ENCODE assay signal across 18 cellular contexts in genomic region chr3:162489853-162490252, GRCh38.
DNase-seq lines count a peak whose midpoint lies in the region; ATAC-seq and TF ChIP-seq lines count a peak whose summit lies in the region.
"Had no signal": no experiment of that assay in that cellular context is flagged by ENCODE, and none has a peak within 500 bp of the region (broad histone marks: within the 10 kb centered on the region; RNA-seq: fewer than 3 reads in every experiment).

No MANE protein-coding gene starts in this region.

- H3K4me1 Mint-ChIP-seq in activated CD4-positive, alpha-beta T cell treated with anti-CD3 and anti-CD28 coated beads, Interleukin-2, amount 10 ng/mL, durations not matched to agents 7 days and 5 days: no peaks in the 10 kb centered on the region
- H3K4me1 Mint-ChIP-seq: activated T-helper 17 cell treated with anti-CD3 and anti-CD28 coated beads, Interleukin-2, amount 50 U/mL, for 72 hours had no signal

- H2BK12ac ChIP-seq in neuronal stem cell (ENCODE audit: low read length): no peak overlapping the region

- H3K4me1 ChIP-seq in Peyer's patch (no peaks in the 10 kb centered on the region), neuronal stem cell (ENCODE audit: control insufficient read depth in 2 of 2, insufficient read depth in 1 of 2, low read depth in 1 of 2, low read length in 2 of 2) (peaks cover 0 to 3% of the 10 kb centered on the region in 2 donors)
- H3K4me1 ChIP-seq: adrenal gland, vagina had no signal

- no CpG with 5 or more reads among the region's 2 CpGs for WGBS in neuronal stem cell (ENCODE audit: extremely low coverage in 2 of 2, insufficient read length in 2 of 2, insufficient replicate concordance in 1 of 2), 2 donors

- ATAC-seq in left lobe of liver: peak; percentile 44
- ATAC-seq: activated T-helper 17 cell treated with anti-CD3 and anti-CD28 coated beads, Interleukin-2, amount 50 U/mL, for 72 hours; heart left ventricle had no signal

- H2BK120ac ChIP-seq in neuronal stem cell (ENCODE audit: low read depth, low read length): no peak overlapping the region

- H2BK5ac ChIP-seq in neuronal stem cell (ENCODE audit: low read length): no peak overlapping the region

- H3K9ac ChIP-seq in neuronal stem cell (ENCODE audit: low read depth, low read length, poor library complexity): no peak overlapping the region
- H3K9ac ChIP-seq: KMS-11 had no signal

- no peak overlapping the region for H3K4me2 ChIP-seq in neuronal stem cell (ENCODE audit: insufficient read depth, low read length, poor library complexity, severe bottlenecking)
- H3K4me2 ChIP-seq: KMS-11 had no signal

- no peak overlapping the region for H2BK15ac ChIP-seq in neuronal stem cell (ENCODE audit: low read length)

- no peak overlapping the region for H3K23ac ChIP-seq in neuronal stem cell (ENCODE audit: low read depth, low read length, poor library complexity)

- H3K27me3 ChIP-seq in Peyer's patch (no peaks in the 10 kb centered on the region), neuronal stem cell (ENCODE audit: control insufficient read depth in 3 of 3, insufficient read depth in 3 of 3, low read depth in 1 of 3, low read length in 3 of 3) (no peaks in the 10 kb centered on the region)
- H3K27me3 ChIP-seq: adrenal gland, heart left ventricle, vagina had no signal

- no peak overlapping the region for H3K27ac ChIP-seq in C4-2B
- no peak overlapping the region for H3K27ac ChIP-seq in Peyer's patch
- no peak overlapping the region for H3K27ac ChIP-seq in neuronal stem cell (replicated peaks; ENCODE audit: low read length)
- H3K27ac ChIP-seq: adrenal gland, heart left ventricle, HL-60, KMS-11, vagina had no signal

- DNase-seq in HEK293T (ENCODE audit: extremely low spot score) (peak; percentile 5), SK-MEL-5 (ENCODE audit: low read depth, low spot score) (peak; percentile 29), left lobe of liver (ENCODE audit: low spot score) (no peak), Peyer's patch (no peak), HuH-7 (ENCODE audit: low spot score) (no peak), neuronal stem cell (ENCODE audit: low spot score) (no peak)
- DNase-seq in activated CD4-positive, alpha-beta T cell treated with anti-CD3 and anti-CD28 coated beads, Interleukin-2, amount 10 ng/mL, durations not matched to agents 7 days and 5 days: no peak
- DNase-seq: activated CD8-positive, alpha-beta memory T cell treated with anti-CD3 and anti-CD28 coated beads for 24 hours; adrenal gland; DMS79; heart left ventricle; NCI-H2029; NCI-H748 treated with DMSO at 0.1 percent for 48 hours had no signal

- H2AK5ac ChIP-seq in neuronal stem cell (ENCODE audit: low read depth, low read length): no peak overlapping the region

- H4K91ac ChIP-seq in neuronal stem cell (ENCODE audit: low read depth, low read length, poor library complexity): no peak overlapping the region

- H3K9me3 ChIP-seq in Peyer's patch: no peaks in the 10 kb centered on the region
- no peaks in the 10 kb centered on the region for H3K9me3 ChIP-seq in neuronal stem cell (replicated peaks in 1 of 2; ENCODE audit: control insufficient read depth in 2 of 2, insufficient read depth in 1 of 2, low read depth in 1 of 2, low read length in 2 of 2)
- H3K9me3 ChIP-seq: adrenal gland, vagina had no signal

- no peaks in the 10 kb centered on the region for H3K36me3 Mint-ChIP-seq in activated CD4-positive, alpha-beta T cell treated with anti-CD3 and anti-CD28 coated beads, Interleukin-2, amount 10 ng/mL, durations not matched to agents 7 days and 5 days (ENCODE audit: low read depth)

- H3K27me3 Mint-ChIP-seq in activated CD4-positive, alpha-beta T cell treated with anti-CD3 and anti-CD28 coated beads, Interleukin-2, amount 10 ng/mL, durations not matched to agents 7 days and 5 days: no peaks in the 10 kb centered on the region
- H3K27me3 Mint-ChIP-seq: activated T-helper 17 cell treated with anti-CD3 and anti-CD28 coated beads, Interleukin-2, amount 50 U/mL, for 72 hours had no signal

- TF ChIP-seq POLR2A in Peyer's patch (IDR thresholded peaks at IDR 0.05): no peak

- no peak overlapping the region for H3K4me3 ChIP-seq in Peyer's patch
- H3K4me3 ChIP-seq in neuronal stem cell (ENCODE audit: low read length in 2 of 2): no peak overlapping the region
- H3K4me3 ChIP-seq: adrenal gland, heart left ventricle, vagina had no signal

- CTCF ChIA-PET in HEK293T (lab: Yijun Ruan, JAX): no interaction called here
- CTCF ChIA-PET in activated CD4-positive, alpha-beta T cell treated with anti-CD3 and anti-CD28 coated beads, Interleukin-2, amount 10 ng/mL, durations not matched to agents 7 days and 5 days (lab: Charles Lee): no interaction called here

- H3K4ac ChIP-seq in neuronal stem cell (ENCODE audit: low read length): no peak overlapping the region

- peaks cover 2% of the 10 kb centered on the region for H3K9me3 Mint-ChIP-seq in activated CD4-positive, alpha-beta T cell treated with anti-CD3 and anti-CD28 coated beads, Interleukin-2, amount 10 ng/mL, durations not matched to agents 7 days and 5 days

- in situ Hi-C loops in SK-MEL-5 (cut with HindIII; ENCODE audit: low pct_unique_long_range_greater_than_20kb, low sequenced_read_pairs): no loop called here

- H3K27ac Mint-ChIP-seq in activated CD4-positive, alpha-beta T cell treated with anti-CD3 and anti-CD28 coated beads, Interleukin-2, amount 10 ng/mL, durations not matched to agents 7 days and 5 days: no peak overlapping the region
- H3K27ac Mint-ChIP-seq: activated T-helper 17 cell treated with anti-CD3 and anti-CD28 coated beads, Interleukin-2, amount 50 U/mL, for 72 hours had no signal

- H4K8ac ChIP-seq in neuronal stem cell (ENCODE audit: low read depth, low read length): no peak overlapping the region

- no peaks in the 10 kb centered on the region for H3K79me1 ChIP-seq in neuronal stem cell (ENCODE audit: low read depth, low read length)

- TF ChIP-seq CTCF in C4-2B (conservative IDR thresholded peaks at IDR 0.05): peak; percentile 56
- no peak for TF ChIP-seq CTCF in Peyer's patch (IDR thresholded peaks at IDR 0.05)

- H3K18ac ChIP-seq in neuronal stem cell (ENCODE audit: low read length): no peak overlapping the region

- no peak overlapping the region for H3K14ac ChIP-seq in neuronal stem cell (ENCODE audit: low read length)

- no peak overlapping the region for H3K4me3 Mint-ChIP-seq in activated CD4-positive, alpha-beta T cell treated with anti-CD3 and anti-CD28 coated beads, Interleukin-2, amount 10 ng/mL, durations not matched to agents 7 days and 5 days
- H3K4me3 Mint-ChIP-seq: activated T-helper 17 cell treated with anti-CD3 and anti-CD28 coated beads, Interleukin-2, amount 50 U/mL, for 72 hours had no signal

- H3K36me3 ChIP-seq in Peyer's patch (no peaks in the 10 kb centered on the region), neuronal stem cell (replicated peaks in 1 of 2; ENCODE audit: control insufficient read depth in 2 of 2, insufficient read depth in 2 of 2, low read length in 2 of 2) (no peaks in the 10 kb centered on the region)
- H3K36me3 ChIP-seq: adrenal gland, heart left ventricle, vagina had no signal

- H2AFZ ChIP-seq in neuronal stem cell (ENCODE audit: low read length): no peak overlapping the region

- POLR2A ChIA-PET in HEK293T (lab: Yijun Ruan, JAX): no interaction called here
- POLR2A ChIA-PET in activated CD4-positive, alpha-beta T cell treated with anti-CD3 and anti-CD28 coated beads, Interleukin-2, amount 10 ng/mL, durations not matched to agents 7 days and 5 days (lab: Charles Lee): no interaction called here

TF ChIP-seq in HEK293T, 16 proteins besides CTCF, POLR2A, EP300 and RAD21:
- no peak for TF ChIP-seq ZNF384 (IDR thresholded peaks at IDR 0.05)
- no peak for TF ChIP-seq CTBP1 (IDR thresholded peaks at IDR 0.05; ENCODE audit: borderline replicate concordance)
- TF ChIP-seq SUZ12 (IDR thresholded peaks at IDR 0.05): no peak
- no peak for TF ChIP-seq ARNT (IDR thresholded peaks at IDR 0.05)
- TF ChIP-seq NFRKB (IDR thresholded peaks at IDR 0.05): no peak
- TF ChIP-seq SP1 (IDR thresholded peaks at IDR 0.05): no peak
- TF ChIP-seq LEF1 (IDR thresholded peaks at IDR 0.05; ENCODE audit: borderline replicate concordance): no peak
- no peak for TF ChIP-seq L3MBTL2 (conservative IDR thresholded peaks at IDR 0.05)
- TF ChIP-seq FOXM1 (IDR thresholded peaks at IDR 0.05; ENCODE audit: borderline replicate concordance): no peak
- no peak for TF ChIP-seq ELF4 (IDR thresholded peaks at IDR 0.05)
- no peak for TF ChIP-seq PKNOX1 (IDR thresholded peaks at IDR 0.05)
- TF ChIP-seq FOXA1 (IDR thresholded peaks at IDR 0.05): no peak
- TF ChIP-seq FOXK2 (IDR thresholded peaks at IDR 0.05): no peak
- TF ChIP-seq TARDBP (IDR thresholded peaks at IDR 0.05): no peak
- no peak for TF ChIP-seq BHLHE40 (IDR thresholded peaks at IDR 0.05; ENCODE audit: borderline replicate concordance)
- TF ChIP-seq HDGF (IDR thresholded peaks at IDR 0.05; ENCODE audit: borderline replicate concordance): no peak

Comparison
In these comparisons a context has a peak if more than half of its experiments do, and no peak if none do; other contexts are left out.
1. DNase-seq: peak in HEK293T (single experiment) and SK-MEL-5 (single experiment); none in left lobe of liver (single experiment), Peyer's patch (0 of 3), HuH-7 (single experiment), neuronal stem cell (single experiment) and activated CD4-positive, alpha-beta T cell treated with anti-CD3 and anti-CD28 coated beads, Interleukin-2, amount 10 ng/mL, durations not matched to agents 7 days and 5 days (single experiment).